In the genomic region with DNA sequence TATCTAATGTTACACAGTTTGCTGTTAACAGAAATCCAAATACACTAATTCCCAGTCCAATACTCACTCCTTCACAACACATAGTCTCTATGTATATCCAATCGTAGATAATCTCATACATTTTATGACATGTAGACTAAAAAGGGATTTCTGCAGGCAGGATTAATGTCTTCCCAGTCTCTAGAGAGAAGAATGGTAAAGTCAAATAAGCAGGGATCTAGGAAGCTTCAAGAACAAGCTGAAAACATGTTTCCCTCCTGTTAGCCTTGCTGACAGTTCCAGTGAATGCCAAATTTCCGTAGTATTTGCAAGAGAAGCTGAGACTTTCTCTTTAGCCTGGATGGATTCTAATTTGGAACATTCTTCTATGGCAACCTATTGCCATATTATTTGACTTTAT, we compare ENCODE assay signal across 24 cellular contexts.
"Had no signal": no experiment of that assay in that cellular context is flagged by ENCODE, and none has a peak within 500 bp of the region (broad histone marks: within the 10 kb centered on the region; RNA-seq: fewer than 3 reads in every experiment).

No MANE protein-coding gene starts in this region.

- H3K4me1 ChIP-seq: esophagus muscularis mucosa, gastroesophageal sphincter, heart right ventricle, left lung, lower lobe of right lung had no signal

- H3K4me3 Mint-ChIP-seq: mesothelial cell of epicardium, naive B cell had no signal

- H3K4me3 ChIP-seq: coronary artery, dorsolateral prefrontal cortex, esophagus muscularis mucosa, gastroesophageal sphincter, heart right ventricle, left lung, lower lobe of right lung, mucosa of descending colon had no signal

- H3K27me3 Mint-ChIP-seq: naive B cell had no signal

- FAIRE-seq: colon, endothelial cell of umbilical vein, frontal cortex, islet of Langerhans, keratinocyte had no signal

- H3K27me3 ChIP-seq: esophagus muscularis mucosa, foreskin keratinocyte, gastroesophageal sphincter, heart right ventricle, left lung had no signal

- H3K36me3 Mint-ChIP-seq: mesothelial cell of epicardium, naive B cell had no signal

- H3K27ac ChIP-seq: coronary artery, dorsolateral prefrontal cortex, esophagus muscularis mucosa, foreskin keratinocyte, gastroesophageal sphincter, heart right ventricle, left lung, lower lobe of right lung had no signal

- H3K9me3 Mint-ChIP-seq: mesothelial cell of epicardium had no signal

- H3K27ac Mint-ChIP-seq: mesothelial cell of epicardium had no signal

- H3K9me3 ChIP-seq: esophagus muscularis mucosa, gastroesophageal sphincter, left lung, lower lobe of right lung, mucosa of descending colon had no signal

- H3K4me1 Mint-ChIP-seq: naive B cell had no signal

- H3K36me3 ChIP-seq: esophagus muscularis mucosa, gastroesophageal sphincter, heart right ventricle, left lung, lower lobe of right lung had no signal

- DNase-seq: dermis blood vessel endothelial cell; dorsolateral prefrontal cortex; effector CD4-positive, alpha-beta T cell; effector memory CD4-positive, alpha-beta T cell; foreskin keratinocyte; head of caudate nucleus; heart right ventricle; hippocampal formation; left cardiac atrium; left lung; left ventricle myocardium superior; lower lobe of right lung; mesenchymal stem cell; mucosa of descending colon; naive B cell had no signal
